In the genomic region with DNA sequence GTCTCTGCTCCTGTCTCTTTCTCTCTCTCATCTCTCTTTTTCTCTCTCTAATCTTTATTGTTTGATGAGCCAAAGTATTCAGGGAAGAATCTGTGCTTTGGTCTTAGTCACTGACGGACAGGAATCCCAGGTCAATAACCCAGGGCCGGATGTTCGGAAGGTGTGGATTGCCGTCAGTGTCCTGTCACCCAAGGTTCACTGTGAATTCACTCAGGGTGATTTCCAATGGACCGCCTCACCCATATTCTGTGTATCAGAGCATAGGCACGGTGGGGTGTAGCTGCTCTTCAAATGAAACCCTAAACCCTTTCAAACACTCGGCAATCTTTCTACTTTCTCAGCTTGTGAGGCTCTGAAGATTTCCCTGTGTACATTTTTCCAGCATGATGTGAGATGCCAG, we compare ENCODE assay signal across 27 cellular contexts.
"Had no signal": no experiment of that assay in that cellular context is flagged by ENCODE, and none has a peak within 500 bp of the region (broad histone marks: within the 10 kb centered on the region; RNA-seq: fewer than 3 reads in every experiment).

No MANE protein-coding gene starts in this region.

- H3K36me3 ChIP-seq: left ventricle myocardium inferior, neural progenitor cell, neutrophil, right atrium auricular region, stomach, thoracic aorta, tibial artery, upper lobe of right lung had no signal

- FAIRE-seq: keratinocyte, urothelium cell line had no signal

- ATAC-seq: natural killer cell; sciatic nerve; stimulated activated naive B cell treated with anti-CD40 and anti-IgM and Interleukin-4, amounts not matched to agents 10 μg/mL and 1 μg/mL and 100 μg/mL, for 72 hours; stimulated activated naive CD8-positive, alpha-beta T cell treated with anti-CD3 and anti-CD28 coated beads, Interleukin-15, Interleukin-2, amounts not matched to agents 100 U/mL and 50 U/mL, for 24 hours; upper lobe of right lung had no signal

- H3K36me3 Mint-ChIP-seq: natural killer cell had no signal

- H3K9me3 ChIP-seq: left ventricle myocardium inferior, neutrophil, thoracic aorta, upper lobe of right lung had no signal

- H2AFZ ChIP-seq: neural progenitor cell, parathyroid adenoma had no signal

- H3K4me2 ChIP-seq: neural progenitor cell had no signal

- H3K79me2 ChIP-seq: parathyroid adenoma had no signal

- H3K4me1 ChIP-seq: left ventricle myocardium inferior, neural progenitor cell, parathyroid adenoma, right atrium auricular region, stomach, upper lobe of right lung had no signal

- H3K4me1 Mint-ChIP-seq: naive B cell; natural killer cell; stimulated activated naive B cell treated with anti-CD40 and anti-IgM and Interleukin-4, amounts not matched to agents 10 μg/mL and 1 μg/mL and 100 μg/mL, for 72 hours had no signal

- H3K4me3 Mint-ChIP-seq: mesothelial cell of epicardium; naive B cell; natural killer cell; nephron progenitor cell; neural progenitor cell; stimulated activated naive B cell treated with anti-CD40 and anti-IgM and Interleukin-4, amounts not matched to agents 10 μg/mL and 1 μg/mL and 100 μg/mL, for 72 hours had no signal

- DNase-seq: hippocampal formation; left ventricle myocardium inferior; mesendoderm; naive B cell; natural killer cell; nephron progenitor cell; occipital lobe; stimulated activated CD4-positive, alpha-beta T cell treated with anti-CD3 and anti-CD28 coated beads, Interleukin-12 subunit alpha, Interleukin-12 subunit beta, amount 100 ng/mL, for 4 hours; stimulated activated CD4-positive, alpha-beta T cell treated with anti-CD3 and anti-CD28 coated beads, Interleukin-15, amount 100 ng/mL, for 24 hours; stimulated activated CD4-positive, alpha-beta T cell treated with anti-CD3 and anti-CD28 coated beads, Interleukin-2, amount 100 ng/mL, for 24 hours; stimulated activated CD4-positive, alpha-beta T cell treated with anti-CD3 and anti-CD28 coated beads, Interleukin-4, amount 100 ng/mL, for 1 hour; stimulated activated naive B cell treated with anti-CD40 and anti-IgM and Interleukin-4, amounts not matched to agents 10 μg/mL and 1 μg/mL and 100 μg/mL, for 72 hours; stimulated activated naive CD8-positive, alpha-beta T cell treated with anti-CD3 and anti-CD28 coated beads, Interleukin-15, Interleukin-2, amounts not matched to agents 100 U/mL and 50 U/mL, for 24 hours; stomach; tibial artery; upper lobe of right lung had no signal

- H3K4me3 ChIP-seq: left ventricle myocardium inferior, lung, neural progenitor cell, right atrium auricular region, skin epidermis, stomach, thoracic aorta, tibial artery, upper lobe of right lung had no signal

- H3K27ac ChIP-seq: left ventricle myocardium inferior, neural progenitor cell, neutrophil, parathyroid adenoma, right atrium auricular region, skin epidermis, stomach, thoracic aorta, tibial artery, upper lobe of right lung had no signal

- H3K9ac ChIP-seq: neural progenitor cell, parathyroid adenoma had no signal

- H3K27ac Mint-ChIP-seq: mesothelial cell of epicardium; naive B cell; natural killer cell; nephron progenitor cell; neural progenitor cell; stimulated activated naive B cell treated with anti-CD40 and anti-IgM and Interleukin-4, amounts not matched to agents 10 μg/mL and 1 μg/mL and 100 μg/mL, for 72 hours had no signal

- H3K27me3 ChIP-seq: neural progenitor cell, neutrophil, right atrium auricular region, stomach, tibial artery, upper lobe of right lung had no signal
